ENCODE assay signal across 28 cellular contexts in genomic region chr15:69660658-69661405, GRCh38.
DNase-seq lines count a peak whose midpoint lies in the region; ATAC-seq, FAIRE-seq and TF ChIP-seq lines count a peak whose summit lies in the region.
"Had no signal": no experiment of that assay in that cellular context is flagged by ENCODE, and none has a peak within 500 bp of the region (broad histone marks: within the 10 kb centered on the region; RNA-seq: fewer than 3 reads in every experiment).

No MANE protein-coding gene starts in this region.

- H3K4me3 ChIP-seq in K562, result no peak overlapping the region
- H3K4me3 ChIP-seq in upper lobe of right lung, result no peak overlapping the region
- H3K4me3 ChIP-seq: body of pancreas, dorsolateral prefrontal cortex, gastrocnemius medialis, testis, uterus had no signal

- ATAC-seq in K562 (no peak), upper lobe of right lung (peak; percentile 68), omental fat pad (ENCODE audit: low FRiP score) (no peak)
- no peak for ATAC-seq in CD4-positive, alpha-beta T cell (ENCODE audit: poor library complexity)
- ATAC-seq: activated CD8-positive, alpha-beta memory T cell treated with anti-CD3 and anti-CD28 coated beads, Interleukin-2, amount 10 ng/mL, durations not matched to agents 7 days and 5 days; activated T-cell treated with anti-CD3 and anti-CD28 coated beads, Interleukin-2, amount 50 U/mL, for 72 hours; body of pancreas; CD8-positive, alpha-beta T cell; gastrocnemius medialis; left colon had no signal

- H3K27ac ChIP-seq in K562 (ENCODE audit: extremely low read depth, low read depth, low read length) (no peak overlapping the region), upper lobe of right lung (no peak overlapping the region)
- H3K27ac ChIP-seq in CD4-positive, alpha-beta T cell (ENCODE audit: low read depth, low read length), result no peak overlapping the region
- H3K27ac ChIP-seq: body of pancreas, dorsolateral prefrontal cortex, gastrocnemius medialis, testis, uterus, VCaP had no signal

- no peak for TF ChIP-seq RAD21 in K562 (CRISPR knock-in tag; conservative IDR thresholded peaks at IDR 0.05 in 1 of 2, IDR thresholded peaks at IDR 0.05 in 1 of 2)

- no peak overlapping the region for H3K4me3 Mint-ChIP-seq in CD4-positive, alpha-beta T cell
- H3K4me3 Mint-ChIP-seq: activated CD4-positive, alpha-beta T cell treated with anti-CD3 and anti-CD28 coated beads, Interleukin-2, amount 10 ng/mL, durations not matched to agents 24 days and 14 days; activated CD8-positive, alpha-beta memory T cell treated with anti-CD3 and anti-CD28 coated beads, Interleukin-2, amount 10 ng/mL, durations not matched to agents 7 days and 5 days; activated T-cell treated with anti-CD3 and anti-CD28 coated beads, Interleukin-2, amount 50 U/mL, for 72 hours; CD8-positive, alpha-beta T cell; IgD-negative memory B cell had no signal

- DNase-seq in SKM-1 treated with dmso at 0.1 percent for 144 hours (lab: John Stamatoyannopoulos, UW; ENCODE audit: unreplicated experiment), result peak; percentile 5
- DNase-seq in SKM-1 (lab: John Stamatoyannopoulos, UW; ENCODE audit: unreplicated experiment), result no peak
- peak; percentile 72 for DNase-seq in NOMO-1 treated with DMSO at 0.1 percent for 48 hours (lab: John Stamatoyannopoulos, UW; ENCODE audit: unreplicated experiment)
- no peak for DNase-seq in K562 (ENCODE audit: extremely low read depth in 1 of 4, low spot score in 3 of 4)
- no peak for DNase-seq in upper lobe of right lung
- no peak for DNase-seq in omental fat pad (ENCODE audit: low spot score)
- DNase-seq in CD4-positive, alpha-beta T cell, result no peak
- DNase-seq in GM20000 (ENCODE audit: low spot score), result no peak
- DNase-seq: 8988T; activated CD4-positive, alpha-beta T cell treated with anti-CD3 and anti-CD28 coated beads, Interleukin-2, amount 10 ng/mL, durations not matched to agents 24 days and 14 days; activated CD8-positive, alpha-beta memory T cell treated with anti-CD3 and anti-CD28 coated beads, Interleukin-2, amount 10 ng/mL, durations not matched to agents 7 days and 5 days; activated naive CD4-positive, alpha-beta T cell treated with Interleukin-2 at 50 U/mL for 16 hours; activated T-cell treated with anti-CD3 and anti-CD28 coated beads, Interleukin-2, amount 50 U/mL, for 72 hours; cerebellar nuclear complex; dorsolateral prefrontal cortex; EL; gastrocnemius medialis; left colon; mesenchymal stem cell; NCI-H1436; SHP77 treated with DMSO at 0.1 percent for 48 hours; stimulated activated naive CD4-positive, alpha-beta T cell treated with Interleukin-2 at 50 U/mL for 16 hours; testis; uterus had no signal

- intact Hi-C loops in K562 (cut with micrococcal nuclease), result no loop called here
- intact Hi-C loops in upper lobe of right lung (cut with DNase I), result no loop called here
- intact Hi-C loops in CD4-positive, alpha-beta T cell (cut with DNase I, micrococcal nuclease), result no loop called here

- WGBS in K562 (ENCODE audit: insufficient coverage, low coverage, missing lambda C conversion rate), result 1% methylated on average over 7 of the region's 7 CpGs

- no peaks in the 10 kb centered on the region for H4K20me1 ChIP-seq in K562 (replicated peaks; ENCODE audit: control insufficient read depth, insufficient read depth, low read length)

- H2AFZ ChIP-seq in K562 (ENCODE audit: low read depth, low read length), result no peak overlapping the region

- POLR2A ChIA-PET in K562 (lab: Yijun Ruan, JAX), result no interaction called here
- POLR2A ChIA-PET in CD4-positive, alpha-beta T cell (lab: Charles Lee), result no interaction called here

- no TSS peak for BruUV-seq in K562 (replicated peaks; lab: Mats Ljungman, UMichigan)

- H3K36me3 ChIP-seq in K562 (ENCODE audit: control insufficient read depth, insufficient read depth, low read length) (no peaks in the 10 kb centered on the region), upper lobe of right lung (no peaks in the 10 kb centered on the region)
- H3K36me3 ChIP-seq: gastrocnemius medialis, uterus had no signal

- H3K27me3 ChIP-seq in K562 (ENCODE audit: control insufficient read depth in 2 of 2, insufficient read depth in 2 of 2, low read length in 2 of 2) (peaks cover 13 to 19% of the 10 kb centered on the region in 2 experiments), upper lobe of right lung (no peaks in the 10 kb centered on the region)
- no peaks in the 10 kb centered on the region for H3K27me3 ChIP-seq in CD4-positive, alpha-beta T cell (ENCODE audit: control insufficient read depth, insufficient read depth, low read length)
- H3K27me3 ChIP-seq: body of pancreas, gastrocnemius medialis, testis, uterus had no signal

- H3K9me3 Mint-ChIP-seq in CD4-positive, alpha-beta T cell, result no peaks in the 10 kb centered on the region
- H3K9me3 Mint-ChIP-seq: activated CD4-positive, alpha-beta T cell treated with anti-CD3 and anti-CD28 coated beads, Interleukin-2, amount 10 ng/mL, durations not matched to agents 24 days and 14 days; activated T-cell treated with anti-CD3 and anti-CD28 coated beads, Interleukin-2, amount 50 U/mL, for 72 hours; CD8-positive, alpha-beta T cell; IgD-negative memory B cell had no signal

- no peak for TF ChIP-seq EP300 in K562 (IDR thresholded peaks at IDR 0.05; ENCODE audit: low read length)

- H3K79me2 ChIP-seq in K562 (ENCODE audit: control insufficient read depth, insufficient read depth, low read length), result no peaks in the 10 kb centered on the region

- H3K9me3 ChIP-seq in K562 (replicated peaks; ENCODE audit: control insufficient read depth, insufficient read depth, low read depth, low read length) (no peaks in the 10 kb centered on the region), upper lobe of right lung (no peaks in the 10 kb centered on the region)
- no peaks in the 10 kb centered on the region for H3K9me3 ChIP-seq in CD4-positive, alpha-beta T cell (ENCODE audit: control insufficient read depth, low read length)
- H3K9me3 ChIP-seq: body of pancreas, gastrocnemius medialis, testis, uterus had no signal

- H3K9ac ChIP-seq in K562 (ENCODE audit: insufficient read depth in 1 of 2, low read depth in 2 of 2, low read length in 2 of 2), result no peak overlapping the region

- CTCF ChIA-PET in K562 (lab: Yijun Ruan, JAX; ENCODE audit: low intra/inter-chr PET ratio), result no interaction called here
- CTCF ChIA-PET in CD4-positive, alpha-beta T cell (lab: Charles Lee), result no interaction called here

- H3K27me3 Mint-ChIP-seq in CD4-positive, alpha-beta T cell, result no peaks in the 10 kb centered on the region

- H3K27ac Mint-ChIP-seq in CD4-positive, alpha-beta T cell, result no peak overlapping the region
- H3K27ac Mint-ChIP-seq: activated CD4-positive, alpha-beta T cell treated with anti-CD3 and anti-CD28 coated beads, Interleukin-2, amount 10 ng/mL, durations not matched to agents 24 days and 14 days; activated CD8-positive, alpha-beta memory T cell treated with anti-CD3 and anti-CD28 coated beads, Interleukin-2, amount 10 ng/mL, durations not matched to agents 7 days and 5 days; activated T-cell treated with anti-CD3 and anti-CD28 coated beads, Interleukin-2, amount 50 U/mL, for 72 hours; CD8-positive, alpha-beta T cell; IgD-negative memory B cell had no signal

- no peaks in the 10 kb centered on the region for H3K9me1 ChIP-seq in K562 (ENCODE audit: control insufficient read depth, insufficient read depth, low read length)

- no peak overlapping the region for H3K4me2 ChIP-seq in K562 (ENCODE audit: insufficient read depth, low read length)

- in situ Hi-C loops in K562 (cut with MboI), result no loop called here

- no peak for TF ChIP-seq CTCF in K562 (IDR thresholded peaks at IDR 0.05 in 2 of 3, conservative IDR thresholded peaks at IDR 0.05 in 1 of 3; ENCODE audit: insufficient read depth in 2 of 3, low read depth in 1 of 3, low read length in 3 of 3)
- no peak for TF ChIP-seq CTCF in upper lobe of right lung (IDR thresholded peaks at IDR 0.05)
- no peak for TF ChIP-seq CTCF in omental fat pad (IDR thresholded peaks at IDR 0.05)
- no peak for TF ChIP-seq CTCF in CD4-positive, alpha-beta T cell (IDR thresholded peaks at IDR 0.05)
- no peak for TF ChIP-seq CTCF in GM20000 (IDR thresholded peaks at IDR 0.05; ENCODE audit: extremely low read depth, missing control alignments)

- no peaks in the 10 kb centered on the region for H3K4me1 ChIP-seq in K562 (replicated peaks in 1 of 2; ENCODE audit: control insufficient read depth in 2 of 2, insufficient read depth in 2 of 2, low read length in 2 of 2)
- H3K4me1 ChIP-seq in upper lobe of right lung, result peaks cover 3% of the 10 kb centered on the region
- H3K4me1 ChIP-seq: body of pancreas, gastrocnemius medialis had no signal

- FAIRE-seq in K562 (lab: Jason Lieb, UNC), result no peak

- TF ChIP-seq POLR2A in K562 (conservative IDR thresholded peaks at IDR 0.05), result no peak

- no peaks in the 10 kb centered on the region for H3K36me3 Mint-ChIP-seq in CD4-positive, alpha-beta T cell (ENCODE audit: low read depth)
- H3K36me3 Mint-ChIP-seq: activated CD8-positive, alpha-beta memory T cell treated with anti-CD3 and anti-CD28 coated beads, Interleukin-2, amount 10 ng/mL, durations not matched to agents 7 days and 5 days; CD8-positive, alpha-beta T cell; IgD-negative memory B cell had no signal

- H3K4me1 Mint-ChIP-seq in CD4-positive, alpha-beta T cell (ENCODE audit: low read depth), result peaks cover 6% of the 10 kb centered on the region

TF ChIP-seq in K562, 482 proteins besides CTCF, POLR2A, EP300 and RAD21 (continues in another document):
- TF ChIP-seq MAFG (tag; conservative IDR thresholded peaks at IDR 0.05) (peak; percentile 72), IFI16 (CRISPR knock-in tag; IDR thresholded peaks at IDR 0.05) (no peak), U2AF1 (optimal IDR thresholded peaks at IDR 0.05; ENCODE audit: low read depth, low read length) (no peak), ESRRB (CRISPR knock-in tag; IDR thresholded peaks at IDR 0.05; ENCODE audit: borderline replicate concordance) (no peak), XRCC5 (IDR thresholded peaks at IDR 0.05; ENCODE audit: low read depth, low read length) (no peak), SMAD4 (CRISPR knock-in tag; conservative IDR thresholded peaks at IDR 0.05) (no peak), ZBTB2 (IDR thresholded peaks at IDR 0.05) (no peak), TFAM (CRISPR knock-in tag; conservative IDR thresholded peaks at IDR 0.05) (no peak), TBL1XR1 (IDR thresholded peaks at IDR 0.05; ENCODE audit: low read length in 2 of 2) (no peak), ZNF699 (CRISPR knock-in tag; IDR thresholded peaks at IDR 0.05; ENCODE audit: insufficient replicate concordance) (no peak), ZFX (CRISPR knock-in tag; IDR thresholded peaks at IDR 0.05) (no peak)

Comparison
In these comparisons a context has a peak if more than half of its experiments do, and no peak if none do; other contexts are left out.
1. DNase-seq: peak in SKM-1 treated with dmso at 0.1 percent for 144 hours (single experiment) and NOMO-1 treated with DMSO at 0.1 percent for 48 hours (single experiment); none in SKM-1 (single experiment), K562 (0 of 4), upper lobe of right lung (single experiment), omental fat pad (single experiment), CD4-positive, alpha-beta T cell (0 of 10) and GM20000 (single experiment).